ENCODE assay signal across 1 cellular context in the genomic region with DNA sequence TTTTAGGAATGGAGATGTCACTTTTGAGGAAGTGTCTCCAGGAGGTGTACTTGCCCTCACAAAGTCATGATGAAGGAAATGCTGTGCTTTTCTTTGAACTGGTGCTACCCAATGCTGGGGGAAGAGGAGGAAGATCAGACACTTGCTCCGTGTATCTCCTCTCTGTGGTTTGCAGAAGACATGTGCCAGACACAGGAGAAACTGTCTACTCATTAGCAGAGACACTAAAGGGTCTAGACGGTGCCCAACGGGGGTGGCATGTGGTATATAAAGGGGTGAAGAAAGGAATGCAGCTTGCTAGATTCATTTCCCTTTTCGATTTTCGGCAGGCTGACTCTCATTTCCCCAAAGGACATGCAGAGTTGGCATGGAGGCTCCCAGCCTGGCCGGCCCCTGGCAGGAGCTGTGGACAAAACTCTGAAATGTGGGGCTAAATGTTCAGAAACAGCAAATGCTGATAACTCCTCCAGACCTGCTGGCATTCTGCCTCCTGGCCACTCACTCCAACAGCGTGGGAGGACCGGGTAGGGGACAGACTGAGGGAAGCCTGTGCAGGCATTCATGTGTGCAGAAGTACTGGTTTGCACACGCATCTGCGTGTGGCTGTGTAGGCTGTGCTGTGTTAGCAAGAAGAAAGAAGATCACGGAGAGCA.
TF ChIP-seq lines count a peak whose summit lies in the region.

No MANE protein-coding gene starts in this region.

TF ChIP-seq in H1, 55 proteins besides CTCF, POLR2A, EP300 and RAD21:
- TF ChIP-seq CHD1 (IDR thresholded peaks at IDR 0.05; ENCODE audit: low read depth, low read length) (no peak), KDM5A (IDR thresholded peaks at IDR 0.05; ENCODE audit: low read length) (no peak), EGR1 (IDR thresholded peaks at IDR 0.05; ENCODE audit: borderline replicate concordance, low read depth, low read length) (no peak), SIRT6 (IDR thresholded peaks at IDR 0.05; ENCODE audit: low read length) (no peak), SP2 (IDR thresholded peaks at IDR 0.05; ENCODE audit: low read length) (no peak), CBX5 (IDR thresholded peaks at IDR 0.05; ENCODE audit: low read depth, low read length) (no peak), CBX8 (IDR thresholded peaks at IDR 0.05; ENCODE audit: borderline replicate concordance, low read depth, low read length) (no peak), TAF7 (optimal IDR thresholded peaks at IDR 0.05; ENCODE audit: borderline replicate concordance, low read depth, low read length) (no peak), TAF1 (IDR thresholded peaks at IDR 0.05; ENCODE audit: low read depth, low read length) (no peak), ZNF274 (IDR thresholded peaks at IDR 0.05; ENCODE audit: borderline replicate concordance, extremely low read depth, low read length) (no peak), USF2 (IDR thresholded peaks at IDR 0.05; ENCODE audit: low read length) (no peak), HDAC2 (IDR thresholded peaks at IDR 0.05; ENCODE audit: borderline replicate concordance in 1 of 2, low read depth in 2 of 2, low read length in 2 of 2) (no peak), RXRA (IDR thresholded peaks at IDR 0.05; ENCODE audit: insufficient read depth, low read depth, low read length) (no peak), PHF8 (conservative IDR thresholded peaks at IDR 0.05; ENCODE audit: low read depth, low read length) (no peak), POU5F1 (IDR thresholded peaks at IDR 0.05; ENCODE audit: low read depth, low read length) (no peak), JUN (IDR thresholded peaks at IDR 0.05; ENCODE audit: low read depth, low read length) (no peak), GABPA (IDR thresholded peaks at IDR 0.05; ENCODE audit: borderline replicate concordance, insufficient read depth, low read length) (no peak)
